19 cellular contexts compared by ENCODE assay signal in the genomic region with DNA sequence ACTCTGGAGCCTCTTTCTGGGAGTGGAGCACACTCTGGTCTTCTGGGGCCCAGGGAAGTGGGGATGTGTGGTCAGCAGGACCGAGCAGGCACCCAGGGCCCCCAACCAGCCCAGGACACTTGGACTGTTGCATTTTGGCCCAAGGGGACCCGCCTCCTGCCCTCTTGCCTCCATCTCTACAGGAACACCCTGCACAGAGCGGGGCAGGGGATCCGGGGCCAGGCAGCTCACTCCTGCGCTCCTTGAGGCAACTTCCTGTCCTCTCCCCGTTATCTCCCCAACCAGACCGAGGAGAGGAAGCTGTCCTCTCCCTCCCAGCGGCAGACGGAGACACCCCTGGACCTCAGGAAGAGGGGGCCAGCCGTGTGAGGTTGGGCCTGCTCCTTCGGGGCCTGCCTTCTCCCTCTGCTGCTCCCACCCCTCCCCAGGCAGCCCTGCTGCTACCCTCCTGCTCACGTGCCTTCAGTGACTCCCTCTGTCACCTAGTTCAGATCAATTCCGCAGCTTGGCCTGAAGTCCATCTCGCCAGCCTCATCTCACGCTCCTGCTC. TPM values are rescaled to one million over a fixed set of nuclear protein-coding genes. Genes with fewer than 3 reads are reported as not detected.
DNase-seq lines count a peak whose midpoint lies in the region; ATAC-seq and TF ChIP-seq lines count a peak whose summit lies in the region.
"Had no signal": no experiment of that assay in that cellular context is flagged by ENCODE, and none has a peak within 500 bp of the region (broad histone marks: within the 10 kb centered on the region; RNA-seq: fewer than 3 reads in every experiment).

No MANE protein-coding gene starts in this region.

- H3K9me3 ChIP-seq in HCT116 (ENCODE audit: control insufficient read depth in 1 of 2, insufficient read depth in 1 of 2, low read depth in 1 of 2, low read length in 2 of 2) = 0 out of 4 replicates have a peak, but pooled peaks cover 0 to 3% of the 10 kb centered on the region in 2 experiments
- H3K9me3 ChIP-seq: HAP-1 had no signal

- RAD21 ChIA-PET in HCT116 (lab: Charles Lee; ENCODE audit: low non-redundant PET in 1 of 2, low total read pairs in 2 of 2, uncharacterized antibody in 2 of 2, unreplicated experiment in 2 of 2) = no interaction called here

- peaks cover 13 to 34% (median 18%) of the 10 kb centered on the region in 3 donors for H3K27me3 Mint-ChIP-seq in CD14-positive monocyte (ENCODE audit: low read depth in 3 of 3)
- no peaks in the 10 kb centered on the region for H3K27me3 Mint-ChIP-seq in activated B cell treated with CpG ODN at 0.5 μM for 24 hours
- H3K27me3 Mint-ChIP-seq in memory B cell = no peaks in the 10 kb centered on the region

- no peak overlapping the region for H3K27ac ChIP-seq in HCT116 (ENCODE audit: low read depth, low read length)
- H3K27ac ChIP-seq: BLaER1 treated with 17β-estradiol and CSF1 and Interleukin-3, amounts not matched to agents 10 nM and 100 nM; skin epidermis had no signal

- no peaks in the 10 kb centered on the region for H4K20me1 ChIP-seq in HCT116 (ENCODE audit: insufficient read depth)
- H4K20me1 ChIP-seq: BLaER1 treated with 17β-estradiol and CSF1 and Interleukin-3, amounts not matched to agents 10 nM and 100 nM had no signal

- no peaks in the 10 kb centered on the region for H3K36me3 Mint-ChIP-seq in CD14-positive monocyte
- no peaks in the 10 kb centered on the region for H3K36me3 Mint-ChIP-seq in activated B cell treated with CpG ODN at 0.5 μM for 24 hours (ENCODE audit: low read depth)
- H3K36me3 Mint-ChIP-seq in memory B cell = no peaks in the 10 kb centered on the region
- H3K36me3 Mint-ChIP-seq: brain had no signal

- no peaks in the 10 kb centered on the region for H3K9me2 ChIP-seq in HCT116 (ENCODE audit: insufficient read depth)

- no peak overlapping the region for H3K4me2 ChIP-seq in HCT116 (ENCODE audit: low read length)

- TF ChIP-seq CTCF in CD14-positive monocyte (IDR thresholded peaks at IDR 0.05) (no peak), HCT116 (IDR thresholded peaks at IDR 0.05 in 2 of 3, conservative IDR thresholded peaks at IDR 0.05 in 1 of 3; ENCODE audit: borderline replicate concordance in 1 of 3, insufficient read depth in 1 of 3, low read depth in 2 of 3, low read length in 2 of 3) (no peak), activated B cell treated with CpG ODN at 0.5 μM for 24 hours (IDR thresholded peaks at IDR 0.05) (no peak)

- H3K9me3 Mint-ChIP-seq in CD14-positive monocyte (peaks cover 11 to 22% (median 18%) of the 10 kb centered on the region in 7 donors), activated B cell treated with CpG ODN at 0.5 μM for 24 hours (no peaks in the 10 kb centered on the region), memory B cell (no peaks in the 10 kb centered on the region)

- peaks cover 23% of the 10 kb centered on the region for H3K4me1 Mint-ChIP-seq in CD14-positive monocyte
- H3K4me1 Mint-ChIP-seq in activated B cell treated with CpG ODN at 0.5 μM for 24 hours = peaks cover 45% of the 10 kb centered on the region
- H3K4me1 Mint-ChIP-seq in memory B cell = peaks cover 35% of the 10 kb centered on the region
- H3K4me1 Mint-ChIP-seq: brain, mesothelial cell of epicardium had no signal

- no peaks in the 10 kb centered on the region for H3K79me2 ChIP-seq in HCT116 (ENCODE audit: insufficient read depth, low read length)

- ATAC-seq in HCT116 (0 out of 2 replicates have a peak, but pooled peaks have one; percentile 16), activated B cell treated with CpG ODN at 0.5 μM for 24 hours (ENCODE audit: low read depth) (no peak), memory B cell (ENCODE audit: low read depth) (no peak), HG02870 (IDR thresholded peaks at IDR 0.05; ENCODE audit: unreplicated experiment) (no peak), GM21423 (IDR thresholded peaks at IDR 0.05; ENCODE audit: unreplicated experiment) (no peak)

- no peak overlapping the region for H3K4me3 ChIP-seq in HCT116 (replicated peaks in 1 of 2; ENCODE audit: low read depth in 1 of 2, low read length in 2 of 2)
- H3K4me3 ChIP-seq: BLaER1 treated with 17β-estradiol and CSF1 and Interleukin-3, amounts not matched to agents 10 nM and 100 nM; HAP-1; skin epidermis had no signal

- H3K27ac Mint-ChIP-seq in CD14-positive monocyte (peak overlapping the region in 3 of 7 donors; percentile 10 to 39 (median 16)), activated B cell treated with CpG ODN at 0.5 μM for 24 hours (peak overlapping the region; percentile 4), memory B cell (peak overlapping the region; percentile 35)
- H3K27ac Mint-ChIP-seq: brain, mesothelial cell of epicardium had no signal

- POLR2A ChIA-PET in HCT116 (lab: Charles Lee) (no interaction called here), activated B cell treated with CpG ODN at 0.5 μM for 24 hours (lab: Charles Lee) (interaction anchor here (0.7 to 3.1 kb wide), 3 partner anchors 9 to 13 kb away, joined by 3 to 38 read pairs (median 4); no protein-coding TSS in a partner anchor)

- H3K9ac ChIP-seq in HCT116 (ENCODE audit: low read length) = no peak overlapping the region
- H3K9ac ChIP-seq: BLaER1 treated with 17β-estradiol and CSF1 and Interleukin-3, amounts not matched to agents 10 nM and 100 nM had no signal

- DNase-seq in CD14-positive monocyte (ENCODE audit: low spot score) = no peak
- no peak for DNase-seq in HCT116 (ENCODE audit: low read depth, low spot score)
- DNase-seq in activated B cell treated with CpG ODN at 0.5 μM for 24 hours = no peak
- DNase-seq in memory B cell (ENCODE audit: low spot score in 2 of 2) = no peak
- DNase-seq in activated gamma-delta T cell treated with Interleukin-2 at 50 U/mL for 16 hours = no peak
- DNase-seq: activated CD8-positive, alpha-beta memory T cell treated with anti-CD3 and anti-CD28 coated beads for 24 hours; activated naive CD4-positive, alpha-beta T cell; NCI-H1436 treated with DMSO at 0.1 percent for 48 hours; NCI-H2227 treated with DMSO at 0.1 percent for 48 hours; stimulated activated naive CD4-positive, alpha-beta T cell treated with Interleukin-2 at 50 U/mL for 16 hours had no signal

- H3K36me3 ChIP-seq in HCT116 (ENCODE audit: control insufficient read depth in 1 of 2, insufficient read depth in 2 of 2, low read length in 2 of 2) = no peaks in the 10 kb centered on the region
- H3K36me3 ChIP-seq: HAP-1 had no signal

- CTCF ChIA-PET in HCT116 (lab: Charles Lee) = no interaction called here
- CTCF ChIA-PET in activated B cell treated with CpG ODN at 0.5 μM for 24 hours (lab: Charles Lee) = no interaction called here

- H3K4me1 ChIP-seq in HCT116 (ENCODE audit: control insufficient read depth in 1 of 2, insufficient read depth in 2 of 2, low read length in 2 of 2) = 0 out of 4 replicates have a peak, but pooled peaks cover 0 to 4% of the 10 kb centered on the region in 2 experiments
- H3K4me1 ChIP-seq: HAP-1 had no signal

- intact Hi-C loops in CD14-positive monocyte (cut with micrococcal nuclease) = no loop called here
- intact Hi-C loops in HCT116 (cut with micrococcal nuclease) = no loop called here
- intact Hi-C loops in activated B cell treated with CpG ODN at 0.5 μM for 24 hours (cut with micrococcal nuclease) = no loop called here

- H3K4me3 Mint-ChIP-seq in CD14-positive monocyte = peak overlapping the region; percentile 18 to 32
- H3K4me3 Mint-ChIP-seq in activated B cell treated with CpG ODN at 0.5 μM for 24 hours = no peak overlapping the region
- no peak overlapping the region for H3K4me3 Mint-ChIP-seq in memory B cell
- H3K4me3 Mint-ChIP-seq: brain, mesothelial cell of epicardium had no signal

- BruUV-seq in HCT116 (replicated peaks; lab: Mats Ljungman, UMichigan) = no TSS peak

- TF ChIP-seq POLR2A in HCT116 (IDR thresholded peaks at IDR 0.05; ENCODE audit: borderline replicate concordance, extremely low read depth, insufficient read depth, insufficient read length) = no peak

- no peaks in the 10 kb centered on the region for H3K27me3 ChIP-seq in HCT116 (ENCODE audit: insufficient read depth, low read length)
- H3K27me3 ChIP-seq: BLaER1 treated with 17β-estradiol and CSF1 and Interleukin-3, amounts not matched to agents 10 nM and 100 nM had no signal

- no peak for TF ChIP-seq RAD21 in HCT116 (IDR thresholded peaks at IDR 0.05; ENCODE audit: low read depth)

- no peak overlapping the region for H2AFZ ChIP-seq in HCT116 (ENCODE audit: low read depth, low read length, poor library complexity, severe bottlenecking)

TF ChIP-seq in HCT116, 20 proteins besides CTCF, POLR2A, EP300 and RAD21:
- no peak for TF ChIP-seq EGR1 (IDR thresholded peaks at IDR 0.05; ENCODE audit: low read depth)
- no peak for TF ChIP-seq CEBPB (IDR thresholded peaks at IDR 0.05; ENCODE audit: low read depth)

RNA-seq across cellular contexts. Expression of a gene that starts 10.0 kb away (rescaled TPM):
- 1 to 10 TPM; 6.9 to 9.5 TPM for polyA plus RNA-seq in CD14-positive monocyte
- total RNA-seq in HCT116 (2021; ENCODE audit: unreplicated experiment) (23.1 TPM), activated B cell treated with CpG ODN at 0.5 μM for 24 hours (458 and 541 TPM in 2 replicates)
- polyA plus RNA-seq in HCT116 (2012) = 18.9 and 23.7 TPM in 2 replicates
- total RNA-seq: osteocyte had no signal

RNA-seq across cellular contexts. Expression of a gene that starts 57.9 kb away (rescaled TPM):
- 10 to 100 TPM; 22.9 to 33.8 TPM for polyA plus RNA-seq in CD14-positive monocyte
- not detected for total RNA-seq in HCT116 (2021; ENCODE audit: unreplicated experiment)
- not detected in 2 replicates for polyA plus RNA-seq in HCT116 (2012)
- 22.0 and 26.0 TPM in 2 replicates for total RNA-seq in activated B cell treated with CpG ODN at 0.5 μM for 24 hours
- total RNA-seq: osteocyte, SK-MEL-5 had no signal

Comparison
In these comparisons a context has a peak if more than half of its experiments do, and no peak if none do; other contexts are left out.
1. H3K4me3 Mint-ChIP-seq: peak in CD14-positive monocyte (2 of 2); none in activated B cell treated with CpG ODN at 0.5 μM for 24 hours (single experiment) and memory B cell (single experiment).
2. RNA of a gene that starts 10.0 kb away (total RNA-seq): 458 to 541 TPM in activated B cell treated with CpG ODN at 0.5 μM for 24 hours; 23.1 TPM in HCT116 (single experiment); every median in the first group is over 10 times any median in the second.
3. RNA of a gene that starts 57.9 kb away (total RNA-seq): 22.0 to 26.0 TPM in activated B cell treated with CpG ODN at 0.5 μM for 24 hours; not detected in HCT116 (single experiment); every median in the first group is over 10 times any median in the second.